ENCODE assay signal across 1 cellular context in genomic region chr5:149141957-149142851, GRCh38.
TF ChIP-seq lines count a peak whose summit lies in the region.

No MANE protein-coding gene starts in this region.

TF ChIP-seq in A549, 52 proteins besides CTCF, POLR2A, EP300 and RAD21 (continued from another document):
- TF ChIP-seq REST (IDR thresholded peaks at IDR 0.05) (no peak), CHD4 (IDR thresholded peaks at IDR 0.05; ENCODE audit: borderline replicate concordance) (no peak)
TF ChIP-seq in A549: peak in this region for 0.
